Comparison of ENCODE assay signal across 16 cellular contexts in the genomic region with DNA sequence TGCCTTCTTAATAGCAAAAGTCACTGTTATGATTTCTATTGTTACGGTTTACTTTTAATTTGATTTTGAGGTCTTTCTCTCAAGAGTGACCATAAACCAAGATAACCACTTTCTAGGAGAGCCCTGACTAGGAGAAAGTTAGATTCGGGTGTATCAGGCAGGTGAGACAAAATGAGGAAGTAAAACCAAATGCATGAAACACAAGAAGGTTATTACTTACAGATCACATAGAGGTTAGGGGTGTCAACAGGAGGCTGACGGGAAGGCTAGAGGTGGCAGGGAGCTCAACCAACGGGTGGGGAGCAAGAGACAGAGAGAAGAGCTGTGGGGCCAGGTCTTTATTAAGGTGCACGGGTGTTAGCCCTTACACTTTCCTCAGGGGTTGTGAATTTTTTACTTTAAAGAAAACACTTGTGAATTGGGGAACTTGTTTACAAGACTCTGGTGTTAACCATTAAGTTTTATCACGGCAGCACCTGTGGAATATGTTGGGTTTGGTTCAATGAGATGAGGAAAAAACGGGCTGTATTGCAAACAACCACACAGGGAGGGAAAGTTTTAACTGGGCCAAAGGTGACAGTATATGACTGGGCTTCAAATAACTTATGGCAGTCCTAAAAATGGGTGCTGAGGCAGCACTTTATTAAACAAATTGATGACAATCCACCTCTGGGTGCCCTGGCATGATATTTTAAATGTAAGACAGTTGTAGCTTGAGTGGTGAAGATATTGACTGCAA.
DNase-seq lines count a peak whose midpoint lies in the region; ATAC-seq and TF ChIP-seq lines count a peak whose summit lies in the region.
"Had no signal": no experiment of that assay in that cellular context is flagged by ENCODE, and none has a peak within 500 bp of the region (broad histone marks: within the 10 kb centered on the region; RNA-seq: fewer than 3 reads in every experiment).

No MANE protein-coding gene starts in this region.

- peak; percentile 92 for ATAC-seq in GM18867 (IDR thresholded peaks at IDR 0.05; ENCODE audit: unreplicated experiment)
- ATAC-seq in GM21515 (IDR thresholded peaks at IDR 0.05; ENCODE audit: unreplicated experiment), result peak; percentile 77
- peak; percentile 81 for ATAC-seq in HG03135 (IDR thresholded peaks at IDR 0.05; ENCODE audit: unreplicated experiment)
- ATAC-seq in left colon, result peak; percentile 84
- ATAC-seq in HG03196 (IDR thresholded peaks at IDR 0.05; ENCODE audit: unreplicated experiment), result no peak
- ATAC-seq in natural killer cell, result no peak

- H3K9me3 ChIP-seq in stomach, result no peaks in the 10 kb centered on the region
- H3K9me3 ChIP-seq: SJSA1 had no signal

- TF ChIP-seq CTCF in stomach (IDR thresholded peaks at IDR 0.05) (no peak), foreskin fibroblast (IDR thresholded peaks at IDR 0.05; ENCODE audit: low read depth, low read length) (no peak), natural killer cell (IDR thresholded peaks at IDR 0.05) (no peak)

- no peaks in the 10 kb centered on the region for H3K27me3 Mint-ChIP-seq in natural killer cell (ENCODE audit: low read depth in 2 of 2)
- H3K27me3 Mint-ChIP-seq: brain; CD4-positive, alpha-beta memory T cell; type B pancreatic cell had no signal

- 50 to 65% (median 61%) methylated on average over 7 of the region's 7 CpGs for WGBS in stomach, 5 donors

- H3K36me3 Mint-ChIP-seq in natural killer cell, result no peaks in the 10 kb centered on the region
- H3K36me3 Mint-ChIP-seq: brain; CD4-positive, alpha-beta memory T cell; type B pancreatic cell had no signal

- intact Hi-C loops in left colon (cut with DNase I, micrococcal nuclease) (no loop called here), stomach (cut with DNase I; ENCODE audit: low total_unique reads) (no loop called here), natural killer cell (cut with micrococcal nuclease) (no loop called here)

- DNase-seq in left colon (peak; percentile 22 to 56), stomach (no peak), foreskin fibroblast (no peak), natural killer cell (no peak)
- DNase-seq: activated B cell treated with CpG ODN at 0.5 μM for 24 hours; CD4-positive, alpha-beta memory T cell; NCI-H526 had no signal

- TF ChIP-seq POLR2A in stomach (IDR thresholded peaks at IDR 0.05), result no peak

- no peaks in the 10 kb centered on the region for H3K27me3 ChIP-seq in stomach
- H3K27me3 ChIP-seq: SJSA1 had no signal

- no peak overlapping the region for H3K4me3 Mint-ChIP-seq in natural killer cell
- H3K4me3 Mint-ChIP-seq: activated B cell treated with CpG ODN at 0.5 μM for 24 hours; activated T-helper 1 cell treated with anti-CD3 and anti-CD28 coated beads, Interleukin-12 subunit alpha, Interleukin-12 subunit beta, Interleukin-2, Interleukin-4 antibody, amounts not matched to agents 30 ng/mL and 10 ng/mL and 1 ng/mL, durations not matched to agents 14 hours and 24 hours and 36 hours; brain; CD4-positive, alpha-beta memory T cell; type B pancreatic cell had no signal

- H3K27ac ChIP-seq in stomach, result no peak overlapping the region
- H3K27ac ChIP-seq: epithelial cell of prostate, SJSA1 had no signal

- no peaks in the 10 kb centered on the region for H3K4me1 Mint-ChIP-seq in natural killer cell
- H3K4me1 Mint-ChIP-seq: activated B cell treated with CpG ODN at 0.5 μM for 24 hours; brain; CD4-positive, alpha-beta memory T cell had no signal

- no peaks in the 10 kb centered on the region for H3K4me1 ChIP-seq in stomach
- H3K4me1 ChIP-seq: SJSA1 had no signal

- H3K36me3 ChIP-seq in stomach, result no peaks in the 10 kb centered on the region
- H3K36me3 ChIP-seq: SJSA1 had no signal

- peaks cover 9 to 12% of the 10 kb centered on the region in 2 donors for H3K9me3 Mint-ChIP-seq in natural killer cell
- H3K9me3 Mint-ChIP-seq: activated B cell treated with CpG ODN at 0.5 μM for 24 hours; activated T-helper 1 cell treated with anti-CD3 and anti-CD28 coated beads, Interleukin-12 subunit alpha, Interleukin-12 subunit beta, Interleukin-2, Interleukin-4 antibody, amounts not matched to agents 30 ng/mL and 10 ng/mL and 1 ng/mL, durations not matched to agents 14 hours and 24 hours and 36 hours; CD4-positive, alpha-beta memory T cell; type B pancreatic cell had no signal

- no peak overlapping the region for H3K27ac Mint-ChIP-seq in natural killer cell
- H3K27ac Mint-ChIP-seq: activated B cell treated with CpG ODN at 0.5 μM for 24 hours; activated T-helper 1 cell treated with anti-CD3 and anti-CD28 coated beads, Interleukin-12 subunit alpha, Interleukin-12 subunit beta, Interleukin-2, Interleukin-4 antibody, amounts not matched to agents 30 ng/mL and 10 ng/mL and 1 ng/mL, durations not matched to agents 14 hours and 24 hours and 36 hours; brain; CD4-positive, alpha-beta memory T cell; type B pancreatic cell had no signal

- no peak for TF ChIP-seq EP300 in stomach (IDR thresholded peaks at IDR 0.05)

- H3K4me3 ChIP-seq in stomach (no peak overlapping the region), foreskin fibroblast (ENCODE audit: low read depth in 1 of 2, low read length in 2 of 2) (no peak overlapping the region)
- H3K4me3 ChIP-seq: SJSA1 had no signal

Comparison
In these comparisons a context has a peak if more than half of its experiments do, and no peak if none do; other contexts are left out.
1. ATAC-seq: peak in GM18867 (single experiment), GM21515 (single experiment), HG03135 (single experiment) and left colon (single experiment); none in HG03196 (single experiment) and natural killer cell (0 of 3).
2. DNase-seq: peak in left colon (2 of 2); none in stomach (single experiment), foreskin fibroblast (0 of 2) and natural killer cell (single experiment).